In the genomic region with DNA sequence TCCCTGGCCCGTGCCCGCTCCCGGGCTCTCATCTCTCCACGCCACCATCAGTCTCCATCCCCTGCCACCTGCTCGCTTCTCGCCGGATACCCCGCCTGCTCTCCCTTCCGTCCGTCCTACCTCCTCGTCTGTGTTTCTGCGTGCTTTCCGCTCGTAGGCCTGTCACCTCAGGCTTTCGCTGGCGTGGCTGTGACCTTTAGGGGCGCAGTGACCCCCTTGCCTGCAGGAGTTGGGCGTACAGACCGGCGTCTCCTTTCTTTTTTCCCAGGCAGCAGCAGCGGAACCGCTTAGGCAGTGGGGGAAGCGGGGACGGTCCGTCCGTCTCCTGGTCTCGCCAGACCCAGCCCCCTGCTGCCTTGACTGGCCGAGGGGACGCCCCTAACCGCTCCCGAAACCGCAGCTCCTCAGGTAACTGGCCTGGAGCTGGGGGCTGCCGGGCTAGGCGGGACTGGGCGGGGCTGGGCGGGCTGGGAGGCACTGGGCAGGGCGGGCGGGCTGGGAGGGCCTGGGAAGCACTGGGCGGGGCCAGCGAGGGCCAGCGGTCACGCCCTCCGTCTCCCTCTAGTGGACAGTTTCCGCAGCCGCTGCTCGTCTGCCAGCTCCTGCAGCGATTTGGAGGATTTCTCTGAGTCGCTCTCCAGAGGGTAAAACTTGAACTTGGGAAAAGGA, we compare ENCODE assay signal across 8 cellular contexts. TPM values are rescaled to one million over a fixed set of nuclear protein-coding genes. Genes with fewer than 3 reads are reported as not detected.
DNase-seq lines count a peak whose midpoint lies in the region; ATAC-seq and TF ChIP-seq lines count a peak whose summit lies in the region.

No MANE protein-coding gene starts in this region.

- intact Hi-C loops in right cardiac atrium (cut with DNase I) (no loop called here), uterus (cut with DNase I; ENCODE audit: low total_unique reads) (no loop called here)

- ATAC-seq in GM19455 (IDR thresholded peaks at IDR 0.05; ENCODE audit: unreplicated experiment) (peak; percentile 73), T-helper 17 cell (peak; percentile 80), right cardiac atrium (peak; percentile 81 to 83)

- peak; percentile 62 to 94 (median 80) for TF ChIP-seq CTCF in uterus (IDR thresholded peaks at IDR 0.05)

- no peak overlapping the region for H3K9ac ChIP-seq in rectal smooth muscle tissue (ENCODE audit: low read length)

- H3K4me1 Mint-ChIP-seq in T-helper 17 cell, result peaks cover 16% of the 10 kb centered on the region

- peak overlapping the region; percentile 32 for H3K27ac Mint-ChIP-seq in T-helper 17 cell

- no peaks in the 10 kb centered on the region for H3K27me3 ChIP-seq in right cardiac atrium (ENCODE audit: control insufficient read depth, insufficient read depth)
- H3K27me3 ChIP-seq in rectal smooth muscle tissue (ENCODE audit: control insufficient read depth, insufficient read depth, low read length), result peaks cover 19% of the 10 kb centered on the region
- H3K27me3 ChIP-seq in uterus, result peaks cover 0 to 13% of the 10 kb centered on the region in 2 donors

- DNase-seq in AG08396 (ENCODE audit: low spot score) (peak; percentile 95), NCI-H1048 (lab: John Stamatoyannopoulos, UW) (peak; percentile 71), T-helper 17 cell (peak; percentile 76 to 79 (median 78)), amniotic stem cell (lab: John Stamatoyannopoulos, UW) (peak; percentile 60), right cardiac atrium (peak; percentile 80 to 92 (median 91)), uterus (peak; percentile 71 to 82)

- under 1% methylated on average over 48 of the region's 48 CpGs for WGBS in right cardiac atrium

- H3K4me3 Mint-ChIP-seq in T-helper 17 cell, result peak overlapping the region; percentile 94

- TF ChIP-seq POLR2A in uterus (IDR thresholded peaks at IDR 0.05), result no peak

- H3K9me3 ChIP-seq in T-helper 17 cell (ENCODE audit: control insufficient read depth, low read length, poor library complexity, severe bottlenecking) (no peaks in the 10 kb centered on the region), right cardiac atrium (ENCODE audit: control insufficient read depth, low read length) (no peaks in the 10 kb centered on the region), uterus (no peaks in the 10 kb centered on the region)

- H3K4me1 ChIP-seq in right cardiac atrium (ENCODE audit: control insufficient read depth, insufficient read depth, low read length) (peaks cover 4% of the 10 kb centered on the region), rectal smooth muscle tissue (ENCODE audit: control insufficient read depth, insufficient read depth, low read length) (peaks cover 8% of the 10 kb centered on the region), uterus (peaks cover 0 to 16% of the 10 kb centered on the region in 2 donors)

- H3K36me3 ChIP-seq in rectal smooth muscle tissue (ENCODE audit: control insufficient read depth, insufficient read depth, low read length) (no peaks in the 10 kb centered on the region), uterus (no peaks in the 10 kb centered on the region)

- no peaks in the 10 kb centered on the region for H3K27me3 Mint-ChIP-seq in T-helper 17 cell

- H3K4me3 ChIP-seq in right cardiac atrium (ENCODE audit: low read length) (peak overlapping the region; percentile 94), rectal smooth muscle tissue (ENCODE audit: low read length) (peak overlapping the region; percentile 93), uterus (peak overlapping the region; percentile 41 to 49)

- H3K27ac ChIP-seq in right cardiac atrium (ENCODE audit: low read length), result no peak overlapping the region
- H3K27ac ChIP-seq in rectal smooth muscle tissue (ENCODE audit: low read depth, low read length), result no peak overlapping the region
- H3K27ac ChIP-seq in uterus, result peak overlapping the region in 1 of 2 donors; percentile 22

- H3K36me3 Mint-ChIP-seq in T-helper 17 cell (ENCODE audit: low read depth), result no peaks in the 10 kb centered on the region

RNA-seq across cellular contexts. Expression of a gene that starts 6.3 kb away (rescaled TPM):
- not detected for total RNA-seq in T-helper 17 cell
- total RNA-seq in right cardiac atrium, result not detected
- not detected for polyA plus RNA-seq in right cardiac atrium
- total RNA-seq in uterus, result not detected

RNA-seq across cellular contexts. Expression of a gene that starts 21.3 kb away (rescaled TPM):
- total RNA-seq in T-helper 17 cell, result 10 to 100 TPM; 13.5 to 15.6 TPM
- 10 to 100 TPM in 1 of 4 donors, 1 to 10 TPM in 3; 7.1 to 12.7 (median 9.6) TPM for total RNA-seq in right cardiac atrium
- 7.9 TPM for polyA plus RNA-seq in right cardiac atrium
- total RNA-seq in uterus, result 10 to 100 TPM in 2 of 4 donors, 1 to 10 TPM in 2; 1.2 to 21.5 (median 10.1) TPM

RNA-seq across cellular contexts. Expression of a gene that starts 24.2 kb away (rescaled TPM):
- total RNA-seq in T-helper 17 cell (not detected), right cardiac atrium (not detected), uterus (not detected)
- polyA plus RNA-seq in right cardiac atrium, result not detected

RNA-seq across cellular contexts. Expression of a gene that starts 42.9 kb away (rescaled TPM):
- total RNA-seq in T-helper 17 cell (not detected), right cardiac atrium (1 to 10 TPM; 3.8 to 5.4 (median 3.9) TPM), uterus (10 to 100 TPM in 1 of 4 donors, 1 to 10 TPM in 3; 1.5 to 17.6 (median 2.4) TPM)
- polyA plus RNA-seq in right cardiac atrium, result 3.3 TPM
